18 cellular contexts compared by ENCODE assay signal in the genomic region with DNA sequence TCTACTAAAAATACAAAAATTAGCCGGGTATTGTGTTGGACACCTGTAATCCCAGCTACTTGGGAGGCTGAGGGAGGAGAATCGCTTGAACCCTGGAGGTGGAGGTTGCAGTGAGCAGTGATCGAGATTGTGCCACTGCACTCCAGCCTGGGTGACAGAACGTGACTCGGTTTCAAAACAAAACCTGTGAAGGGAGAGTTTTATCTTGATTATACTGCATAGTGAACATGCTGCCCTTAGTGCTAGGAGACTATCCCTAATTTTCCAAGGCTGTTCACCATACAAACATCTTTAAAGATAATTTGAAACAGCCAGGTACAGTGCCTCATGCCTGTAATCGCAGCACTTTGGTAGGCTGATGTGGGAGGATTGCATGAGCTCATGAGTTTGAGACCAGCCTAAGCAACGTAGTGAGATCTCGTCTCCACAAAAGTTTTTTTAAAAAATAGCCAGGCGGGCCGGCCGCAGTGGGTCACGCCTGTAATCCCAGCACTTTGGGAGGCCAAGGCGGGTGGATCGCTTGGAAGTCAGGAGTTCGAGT. TPM values are rescaled to one million over a fixed set of nuclear protein-coding genes. Genes with fewer than 3 reads are reported as not detected.
"Had no signal": no experiment of that assay in that cellular context is flagged by ENCODE, and none has a peak within 500 bp of the region (broad histone marks: within the 10 kb centered on the region; RNA-seq: fewer than 3 reads in every experiment).

No MANE protein-coding gene starts in this region.

- H3K4me2 ChIP-seq: neural progenitor cell had no signal

- H3K27ac ChIP-seq: gastroesophageal sphincter, left ventricle myocardium inferior, neural progenitor cell, ovary had no signal

- H3K36me3 ChIP-seq: gastroesophageal sphincter, left ventricle myocardium inferior, neural progenitor cell, ovary, thoracic aorta, vagina had no signal

- ATAC-seq: effector memory CD8-positive, alpha-beta T cell; gastroesophageal sphincter; stimulated activated naive CD8-positive, alpha-beta T cell treated with anti-CD3 and anti-CD28 coated beads, Interleukin-15, amount 100 ng/mL, for 72 hours had no signal

- H2AFZ ChIP-seq: neural progenitor cell had no signal

- H3K36me3 Mint-ChIP-seq: brain, neural progenitor cell had no signal

- H3K9me3 ChIP-seq: gastroesophageal sphincter, left ventricle myocardium inferior, ovary, thoracic aorta, vagina had no signal

- H3K9ac ChIP-seq: neural progenitor cell had no signal

- DNase-seq: activated CD4-positive, alpha-beta memory T cell treated with anti-CD3 and anti-CD28 coated beads, Interleukin-2, amount 10 ng/mL, durations not matched to agents 7 days and 5 days; activated CD8-positive, alpha-beta memory T cell treated with anti-CD3 and anti-CD28 coated beads, Interleukin-2, amount 50 U/mL, for 4 hours; activated naive CD4-positive, alpha-beta T cell treated with anti-CD3 and anti-CD28 coated beads for 36 hours; amniotic stem cell; effector memory CD8-positive, alpha-beta T cell; kidney; left ventricle myocardium inferior; ovary; stimulated activated CD4-positive, alpha-beta T cell treated with anti-CD3 and anti-CD28 coated beads, Interleukin-15, amount 100 ng/mL, for 24 hours; stimulated activated CD4-positive, alpha-beta T cell treated with anti-CD3 and anti-CD28 coated beads, Interleukin-4, amount 100 ng/mL, for 24 hours; stimulated activated naive CD8-positive, alpha-beta T cell treated with anti-CD3 and anti-CD28 coated beads, Interleukin-15, amount 100 ng/mL, for 72 hours had no signal

- H3K4me3 Mint-ChIP-seq: activated CD4-positive, alpha-beta memory T cell treated with anti-CD3 and anti-CD28 coated beads, Interleukin-2, amount 10 ng/mL, durations not matched to agents 7 days and 5 days; activated naive CD4-positive, alpha-beta T cell treated with anti-CD3 and anti-CD28 coated beads for 36 hours; brain; central memory CD8-positive, alpha-beta T cell; neural progenitor cell; stimulated activated naive CD8-positive, alpha-beta T cell treated with anti-CD3 and anti-CD28 coated beads, Interleukin-15, amount 100 ng/mL, for 72 hours had no signal

- H3K27me3 ChIP-seq: gastroesophageal sphincter, neural progenitor cell, ovary, vagina had no signal

- H3K9me3 Mint-ChIP-seq: activated CD4-positive, alpha-beta memory T cell treated with anti-CD3 and anti-CD28 coated beads, Interleukin-2, amount 10 ng/mL, durations not matched to agents 7 days and 5 days; activated naive CD4-positive, alpha-beta T cell treated with anti-CD3 and anti-CD28 coated beads for 36 hours; brain; central memory CD8-positive, alpha-beta T cell; effector memory CD8-positive, alpha-beta T cell; neural progenitor cell; stimulated activated naive CD8-positive, alpha-beta T cell treated with anti-CD3 and anti-CD28 coated beads, Interleukin-15, amount 100 ng/mL, for 72 hours had no signal

- H3K27me3 Mint-ChIP-seq: activated CD4-positive, alpha-beta memory T cell treated with anti-CD3 and anti-CD28 coated beads, Interleukin-2, amount 10 ng/mL, durations not matched to agents 7 days and 5 days; central memory CD8-positive, alpha-beta T cell; effector memory CD8-positive, alpha-beta T cell; stimulated activated naive CD8-positive, alpha-beta T cell treated with anti-CD3 and anti-CD28 coated beads, Interleukin-15, amount 100 ng/mL, for 72 hours had no signal

- H3K4me3 ChIP-seq: gastroesophageal sphincter, left ventricle myocardium inferior, neural progenitor cell, ovary, thoracic aorta, vagina had no signal

- H3K27ac Mint-ChIP-seq: activated CD4-positive, alpha-beta memory T cell treated with anti-CD3 and anti-CD28 coated beads, Interleukin-2, amount 10 ng/mL, durations not matched to agents 7 days and 5 days; activated naive CD4-positive, alpha-beta T cell treated with anti-CD3 and anti-CD28 coated beads for 36 hours; brain; neural progenitor cell; stimulated activated naive CD8-positive, alpha-beta T cell treated with anti-CD3 and anti-CD28 coated beads, Interleukin-15, amount 100 ng/mL, for 72 hours had no signal

RNA-seq across cellular contexts. Expression of gene C4orf36, which starts 48.8 kb away (rescaled TPM):
- total RNA-seq: activated CD4-positive, alpha-beta memory T cell treated with anti-CD3 and anti-CD28 coated beads, Interleukin-2, amount 10 ng/mL, durations not matched to agents 7 days and 5 days; gastroesophageal sphincter; skeletal muscle tissue; thoracic aorta; vagina had no signal
